Comparison of ENCODE assay signal across 11 cellular contexts in genomic region chr2:205755923-205756322, GRCh38.
DNase-seq lines count a peak whose midpoint lies in the region; ATAC-seq, FAIRE-seq and TF ChIP-seq lines count a peak whose summit lies in the region.
"Had no signal": no experiment of that assay in that cellular context is flagged by ENCODE, and none has a peak within 500 bp of the region (broad histone marks: within the 10 kb centered on the region; RNA-seq: fewer than 3 reads in every experiment).

No MANE protein-coding gene starts in this region.

- H3K4me1 ChIP-seq in A549, result peaks cover 82% of the 10 kb centered on the region
- H3K4me1 ChIP-seq in adrenal gland (replicated peaks in 1 of 2), result peaks cover 34 to 67% of the 10 kb centered on the region in 2 donors
- peaks cover 3 to 59% (median 25%) of the 10 kb centered on the region in 9 donors for H3K4me1 ChIP-seq in heart right ventricle

- POLR2A ChIA-PET in A549 (lab: Yijun Ruan, JAX), result interaction anchor here (2.3 kb wide), 1 partner anchor 74 kb away, joined by 8 read pairs; the partner anchor contains the start of gene NRP2

- H3K9me3 ChIP-seq in A549 (no peaks in the 10 kb centered on the region), adrenal gland (replicated peaks in 1 of 3) (no peaks in the 10 kb centered on the region), heart right ventricle (no peaks in the 10 kb centered on the region)

- TF ChIP-seq EP300 in A549 (IDR thresholded peaks at IDR 0.05), result no peak

- no peak for TF ChIP-seq RAD21 in A549 (conservative IDR thresholded peaks at IDR 0.05 in 1 of 2, IDR thresholded peaks at IDR 0.05 in 1 of 2)

- no peak for FAIRE-seq in A549 (lab: Jason Lieb, UNC)

- ATAC-seq in A549, result no peak
- peak in 6 of 8 donors; percentile 25 to 74 (median 48) for ATAC-seq in heart right ventricle
- peak; percentile 51 for ATAC-seq in sciatic nerve
- no peak for ATAC-seq in GM21390 (IDR thresholded peaks at IDR 0.05; ENCODE audit: unreplicated experiment)

- intact Hi-C loops in adrenal gland (cut with DNase I) (no loop called here), heart right ventricle (cut with DNase I) (loop anchor here in 1 of 10 donors (5.0 kb wide), 1 partner anchor 69 kb away; no protein-coding TSS in a partner anchor), sciatic nerve (cut with DNase I) (no loop called here)

- DNase-seq in A549 (ENCODE audit: low read depth in 1 of 2, low spot score in 1 of 2), result no peak
- DNase-seq in adrenal gland, result no peak
- peak; percentile 28 to 38 for DNase-seq in heart right ventricle
- DNase-seq in sciatic nerve (ENCODE audit: low spot score), result no peak
- no peak for DNase-seq in amniotic stem cell (lab: John Stamatoyannopoulos, UW)
- DNase-seq in UCSD-AML1 (lab: John Stamatoyannopoulos, UW; ENCODE audit: unreplicated experiment), result no peak
- DNase-seq in activated CD4-positive, alpha-beta T cell treated with anti-CD3 and anti-CD28 coated beads for 4 hours, result no peak
- DNase-seq: DMS153 had no signal

- no peak for TF ChIP-seq CTCF in A549 (IDR thresholded peaks at IDR 0.05)
- TF ChIP-seq CTCF in adrenal gland (IDR thresholded peaks at IDR 0.05), result no peak
- no peak for TF ChIP-seq CTCF in heart right ventricle (IDR thresholded peaks at IDR 0.05)

- 76% methylated on average over 3 of the region's 3 CpGs for WGBS in A549 (ENCODE audit: missing lambda C conversion rate)
- 65 to 75% (median 70%) methylated on average over 3 of the region's 3 CpGs for WGBS in adrenal gland, 4 donors
- 66 to 75% methylated on average over 3 of the region's 3 CpGs for WGBS in heart right ventricle, 2 donors

- H3K27me3 ChIP-seq in adrenal gland, result no peaks in the 10 kb centered on the region
- no peaks in the 10 kb centered on the region for H3K27me3 ChIP-seq in heart right ventricle

- H3K36me3 ChIP-seq in adrenal gland (replicated peaks in 1 of 2) (peaks cover 0 to 35% of the 10 kb centered on the region in 2 donors), heart right ventricle (peaks cover 0 to 59% (median 0%) of the 10 kb centered on the region in 9 donors)

- no peak overlapping the region for H3K4me3 ChIP-seq in A549
- H3K4me3 ChIP-seq in adrenal gland, result no peak overlapping the region
- no peak overlapping the region for H3K4me3 ChIP-seq in heart right ventricle

- H3K4me2 ChIP-seq in A549, result peak overlapping the region; percentile 76

- no peak for TF ChIP-seq POLR2A in A549 (IDR thresholded peaks at IDR 0.05; ENCODE audit: low read length)
- no peak for TF ChIP-seq POLR2A in adrenal gland (IDR thresholded peaks at IDR 0.05)

- H3K27ac ChIP-seq in A549 (peak overlapping the region; percentile 87 to 94), adrenal gland (peak overlapping the region in 4 of 5 donors; percentile 29 to 68 (median 60)), heart right ventricle (peak overlapping the region in 8 of 10 donors; percentile 4 to 64 (median 30))
- H3K27ac ChIP-seq: HL-60, VCaP had no signal

- CTCF ChIA-PET in A549 (lab: Yijun Ruan, JAX), result interaction anchor here (0.6 to 2.4 kb wide), 9 partner anchors 11 to 448 kb away, joined by 3 to 6 read pairs (median 3); no protein-coding TSS in a partner anchor

TF ChIP-seq in A549, 52 proteins besides CTCF, POLR2A, EP300 and RAD21:
- TF ChIP-seq NFE2L2 (conservative IDR thresholded peaks at IDR 0.05; ENCODE audit: low read length), result no peak
- no peak for TF ChIP-seq ZNF302 (CRISPR knock-in tag; IDR thresholded peaks at IDR 0.05)
- TF ChIP-seq FOXS1 (CRISPR knock-in tag; IDR thresholded peaks at IDR 0.05), result no peak
- no peak for TF ChIP-seq HOXB13 (CRISPR knock-in tag; IDR thresholded peaks at IDR 0.05; ENCODE audit: low read depth)
- no peak for TF ChIP-seq HDAC2 (IDR thresholded peaks at IDR 0.05)
- no peak for TF ChIP-seq SREBF2 (IDR thresholded peaks at IDR 0.05)
- TF ChIP-seq PHF8 (IDR thresholded peaks at IDR 0.05; ENCODE audit: borderline replicate concordance, low read depth), result no peak
- no peak for TF ChIP-seq ZC3H11A (IDR thresholded peaks at IDR 0.05)
- TF ChIP-seq CBX2 (IDR thresholded peaks at IDR 0.05; ENCODE audit: borderline replicate concordance, low read depth), result no peak
- no peak for TF ChIP-seq NPAS2 (CRISPR knock-in tag; IDR thresholded peaks at IDR 0.05; ENCODE audit: borderline replicate concordance)
- no peak for TF ChIP-seq PBX3 (IDR thresholded peaks at IDR 0.05)
- TF ChIP-seq ZFP36 (IDR thresholded peaks at IDR 0.05; ENCODE audit: borderline replicate concordance, partially characterized antibody), result no peak
- no peak for TF ChIP-seq FOSL2 (IDR thresholded peaks at IDR 0.05)
- TF ChIP-seq FOSL2 (CRISPR knock-in tag; IDR thresholded peaks at IDR 0.05), result no peak

Comparison
In these comparisons a context has a peak if more than half of its experiments do, and no peak if none do; other contexts are left out.
1. ATAC-seq: peak in heart right ventricle (6 of 8) and sciatic nerve (single experiment); none in A549 (0 of 2) and GM21390 (single experiment).
2. DNase-seq: peak in heart right ventricle (2 of 2); none in A549 (0 of 2), adrenal gland (0 of 7), sciatic nerve (single experiment), amniotic stem cell (single experiment), UCSD-AML1 (single experiment) and activated CD4-positive, alpha-beta T cell treated with anti-CD3 and anti-CD28 coated beads for 4 hours (0 of 2).
3. H3K27ac ChIP-seq: peak in every context shown above with its lines; median percentile 90 in A549; 60 in adrenal gland; 30 in heart right ventricle.